ENCODE assay signal across 21 cellular contexts in genomic region chr20:6490849-6491248, GRCh38.
"Had no signal": no experiment of that assay in that cellular context is flagged by ENCODE, and none has a peak within 500 bp of the region (broad histone marks: within the 10 kb centered on the region; RNA-seq: fewer than 3 reads in every experiment).

No MANE protein-coding gene starts in this region.

- H3K9me3 ChIP-seq: breast epithelium, colonic mucosa, gastroesophageal sphincter, prostate gland, right atrium auricular region, thoracic aorta had no signal

- DNase-seq: activated CD4-positive, alpha-beta memory T cell treated with anti-CD3 and anti-CD28 coated beads for 36 hours; activated CD4-positive, alpha-beta T cell treated with anti-CD3 and anti-CD28 coated beads for 4 hours; activated CD4-positive, CD25-positive, alpha-beta regulatory T cell; activated naive CD4-positive, alpha-beta T cell treated with Interleukin-2 at 50 U/mL for 16 hours; activated naive CD8-positive, alpha-beta T cell treated with anti-CD3 and anti-CD28 coated beads for 36 hours; activated T-cell treated with anti-CD3 and anti-CD28 coated beads, Interleukin-2, amount 50 U/mL, for 48 hours; colonic mucosa; head of caudate nucleus; left colon; mammary epithelial cell; stimulated activated CD4-positive, alpha-beta T cell treated with anti-CD3 and anti-CD28 coated beads, Interleukin-4, amount 100 ng/mL, for 24 hours; stimulated activated naive CD4-positive, alpha-beta T cell treated with Interleukin-2 at 50 U/mL for 16 hours; T-helper 17 cell had no signal

- H3K4me1 ChIP-seq: breast epithelium, colonic mucosa, gastroesophageal sphincter, prostate gland, right atrium auricular region had no signal

- H3K27me3 ChIP-seq: breast epithelium, colonic mucosa, gastroesophageal sphincter, right atrium auricular region had no signal

- ATAC-seq: gastroesophageal sphincter; left colon; natural killer cell treated with Interleukin-12 subunit alpha and Interleukin-12 subunit beta and Interleukin-15 and Interleukin-18, amount 100 ng/mL, for 72 hours; T-helper 17 cell had no signal

- H3K27ac ChIP-seq: breast epithelium, colonic mucosa, epithelial cell of prostate, gastroesophageal sphincter, prostate gland, right atrium auricular region, thoracic aorta had no signal

- H3K4me3 ChIP-seq: breast epithelium, colonic mucosa, gastroesophageal sphincter, prostate gland, right atrium auricular region, thoracic aorta had no signal

- FAIRE-seq: islet of Langerhans had no signal

- H3K36me3 ChIP-seq: breast epithelium, colonic mucosa, gastroesophageal sphincter, prostate gland, right atrium auricular region, thoracic aorta had no signal
